Comparison of ENCODE assay signal across 14 cellular contexts in the genomic region with DNA sequence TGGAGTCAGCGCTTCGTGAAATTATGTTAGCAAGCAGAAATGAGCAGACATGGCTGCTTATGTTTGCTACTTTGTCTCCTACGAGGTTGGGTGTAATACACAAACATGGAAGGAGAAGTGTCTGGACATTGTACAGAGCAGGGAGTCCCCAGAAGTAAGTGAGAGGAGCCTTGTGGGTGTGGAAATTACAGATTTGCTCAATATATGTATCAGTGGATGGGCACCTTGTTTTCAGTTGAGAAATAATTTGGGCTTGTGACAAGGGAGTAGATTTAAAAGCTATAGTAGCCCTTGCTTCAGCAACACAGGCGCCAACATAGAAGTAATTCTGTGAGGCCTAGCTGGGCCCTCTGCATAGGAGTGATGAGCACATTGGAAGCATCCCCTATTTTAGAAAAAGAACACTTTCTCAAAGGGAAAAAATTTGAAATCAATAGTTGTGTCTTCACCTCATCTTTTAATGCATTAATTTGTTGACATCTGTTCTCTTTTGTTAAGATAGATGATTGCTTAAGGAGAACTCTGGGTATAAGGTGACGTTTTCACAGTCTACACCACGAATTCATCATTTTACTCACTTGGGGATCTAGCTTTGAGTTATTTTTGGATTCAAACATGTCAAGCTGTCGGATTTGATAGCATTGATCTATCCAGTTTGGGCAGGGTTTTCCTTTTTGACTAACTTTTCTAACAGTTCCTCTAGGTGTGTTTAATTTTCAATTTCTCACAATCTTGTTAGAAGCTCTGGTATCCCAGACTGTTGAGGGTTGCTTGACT.
"Had no signal": no experiment of that assay in that cellular context is flagged by ENCODE, and none has a peak within 500 bp of the region (broad histone marks: within the 10 kb centered on the region; RNA-seq: fewer than 3 reads in every experiment).

No MANE protein-coding gene starts in this region.

- H3K9me3 ChIP-seq: gastroesophageal sphincter, sigmoid colon, testis had no signal

- H3K4me3 ChIP-seq: gastroesophageal sphincter, hepatocyte, sigmoid colon, testis had no signal

- H3K27me3 Mint-ChIP-seq: activated CD4-positive, alpha-beta memory T cell treated with anti-CD3 and anti-CD28 coated beads, Interleukin-2, amount 10 ng/mL, durations not matched to agents 7 days and 5 days had no signal

- H3K79me2 ChIP-seq: hepatocyte had no signal

- H3K27ac ChIP-seq: gastroesophageal sphincter, hepatocyte, sigmoid colon, testis had no signal

- H2AFZ ChIP-seq: hepatocyte had no signal

- H3K4me3 Mint-ChIP-seq: activated CD4-positive, alpha-beta memory T cell treated with anti-CD3 and anti-CD28 coated beads, Interleukin-2, amount 10 ng/mL, durations not matched to agents 7 days and 5 days; mesothelial cell of epicardium had no signal

- H3K27me3 ChIP-seq: gastroesophageal sphincter, hepatocyte, sigmoid colon, testis had no signal

- DNase-seq: activated CD4-positive, alpha-beta memory T cell treated with anti-CD3 and anti-CD28 coated beads, Interleukin-2, amount 10 ng/mL, durations not matched to agents 7 days and 5 days; activated CD8-positive, alpha-beta memory T cell treated with anti-CD3 and anti-CD28 coated beads, Interleukin-2, amount 50 U/mL, for 48 hours; activated effector memory CD4-positive, alpha-beta T cell treated with Interleukin-2 at 50 U/mL for 16 hours; central memory CD4-positive, alpha-beta T cell; effector memory CD4-positive, alpha-beta T cell; kidney glomerular epithelial cell; SHP77 treated with DMSO at 0.1 percent for 48 hours; sigmoid colon; stimulated activated CD4-positive, alpha-beta T cell treated with anti-CD3 and anti-CD28 coated beads, Interleukin-2, amount 100 ng/mL, for 24 hours; stimulated activated naive CD4-positive, alpha-beta T cell treated with Interleukin-2 at 50 U/mL for 16 hours; testis had no signal

- H3K9me3 Mint-ChIP-seq: mesothelial cell of epicardium had no signal

- H3K4me2 ChIP-seq: hepatocyte had no signal

- H3K4me1 ChIP-seq: gastroesophageal sphincter, sigmoid colon, testis had no signal

- H3K27ac Mint-ChIP-seq: activated CD4-positive, alpha-beta memory T cell treated with anti-CD3 and anti-CD28 coated beads, Interleukin-2, amount 10 ng/mL, durations not matched to agents 7 days and 5 days; mesothelial cell of epicardium had no signal

- ATAC-seq: gastroesophageal sphincter had no signal
